ENCODE assay signal across 9 cellular contexts in genomic region chr19:53553159-53553558, GRCh38. TPM values are rescaled to one million over a fixed set of nuclear protein-coding genes. Genes with fewer than 3 reads are reported as not detected.
DNase-seq lines count a peak whose midpoint lies in the region; ATAC-seq and TF ChIP-seq lines count a peak whose summit lies in the region.
"Had no signal": no experiment of that assay in that cellular context is flagged by ENCODE, and none has a peak within 500 bp of the region (broad histone marks: within the 10 kb centered on the region; RNA-seq: fewer than 3 reads in every experiment).

No MANE protein-coding gene starts in this region.

- H3K36me3 ChIP-seq in CD4-positive, CD25-positive, alpha-beta regulatory T cell (ENCODE audit: control insufficient read depth, insufficient read depth, low read length): peaks cover 11% of the 10 kb centered on the region
- H3K36me3 ChIP-seq in GM23338 (ENCODE audit: insufficient read depth): peaks cover 15% of the 10 kb centered on the region; the same call in 1 of the 2 replicates
- no peaks in the 10 kb centered on the region for H3K36me3 ChIP-seq in prostate gland

- H3K27me3 Mint-ChIP-seq in CD4-positive, CD25-positive, alpha-beta regulatory T cell: peaks cover 9% of the 10 kb centered on the region
- peaks cover 8% of the 10 kb centered on the region for H3K27me3 Mint-ChIP-seq in GM23338 (ENCODE audit: insufficient read depth, low read depth, poor library complexity)
- no peaks in the 10 kb centered on the region for H3K27me3 Mint-ChIP-seq in activated naive CD8-positive, alpha-beta T cell treated with anti-CD3 and anti-CD28 coated beads, Interleukin-2, amount 10 ng/mL, durations not matched to agents 7 days and 5 days
- peaks cover 0 to 4% (median 0%) of the 10 kb centered on the region in 3 donors for H3K27me3 Mint-ChIP-seq in naive B cell
- peaks cover 7% of the 10 kb centered on the region for H3K27me3 Mint-ChIP-seq in nephron progenitor cell (ENCODE audit: low read depth, poor library complexity)

- DNase-seq in CD4-positive, CD25-positive, alpha-beta regulatory T cell: peak in 1 of 3 donors; percentile 6
- DNase-seq in GM23338 (ENCODE audit: low spot score) (no peak), naive B cell (peak; percentile 39), prostate gland (ENCODE audit: low spot score) (no peak), nephron progenitor cell (no peak)
- DNase-seq in activated naive CD8-positive, alpha-beta T cell treated with anti-CD3 and anti-CD28 coated beads, Interleukin-2, amount 10 ng/mL, durations not matched to agents 7 days and 5 days: no peak
- DNase-seq: cortex of kidney, occipital lobe had no signal

- no peaks in the 10 kb centered on the region for H3K27me3 ChIP-seq in CD4-positive, CD25-positive, alpha-beta regulatory T cell (ENCODE audit: control insufficient read depth, insufficient read depth, low read length)
- H3K27me3 ChIP-seq in GM23338 (ENCODE audit: insufficient read depth) (no peaks in the 10 kb centered on the region), prostate gland (replicated peaks; ENCODE audit: insufficient read depth) (no peaks in the 10 kb centered on the region)

- H3K9me3 ChIP-seq in CD4-positive, CD25-positive, alpha-beta regulatory T cell (ENCODE audit: control insufficient read depth in 2 of 2, low read length in 2 of 2): peaks cover 0 to 5% of the 10 kb centered on the region in 2 experiments
- H3K9me3 ChIP-seq in prostate gland: no peaks in the 10 kb centered on the region

- peaks cover 9% of the 10 kb centered on the region for H3K4me1 ChIP-seq in CD4-positive, CD25-positive, alpha-beta regulatory T cell (ENCODE audit: control insufficient read depth, insufficient read depth, low read length, poor library complexity, severe bottlenecking)
- H3K4me1 ChIP-seq in GM23338 (ENCODE audit: insufficient read depth) (peaks cover 16% of the 10 kb centered on the region), prostate gland (replicated peaks) (no peaks in the 10 kb centered on the region)

- H3K27ac Mint-ChIP-seq in CD4-positive, CD25-positive, alpha-beta regulatory T cell: peak overlapping the region; percentile 63 to 100 (median 100)
- no peak overlapping the region for H3K27ac Mint-ChIP-seq in GM23338
- peak overlapping the region; percentile 93 for H3K27ac Mint-ChIP-seq in activated naive CD8-positive, alpha-beta T cell treated with anti-CD3 and anti-CD28 coated beads, Interleukin-2, amount 10 ng/mL, durations not matched to agents 7 days and 5 days
- peak overlapping the region; percentile 99 to 100 (median 100) for H3K27ac Mint-ChIP-seq in naive B cell
- no peak overlapping the region for H3K27ac Mint-ChIP-seq in nephron progenitor cell

- peak overlapping the region; percentile 78 for H3K4me2 ChIP-seq in GM23338

- H3K9me3 Mint-ChIP-seq in CD4-positive, CD25-positive, alpha-beta regulatory T cell: peaks cover 0 to 13% (median 2%) of the 10 kb centered on the region in 7 donors
- H3K9me3 Mint-ChIP-seq in GM23338 (no peaks in the 10 kb centered on the region), naive B cell (peaks cover 0 to 6% (median 3%) of the 10 kb centered on the region in 7 donors), nephron progenitor cell (no peaks in the 10 kb centered on the region)
- peaks cover 2% of the 10 kb centered on the region for H3K9me3 Mint-ChIP-seq in activated naive CD8-positive, alpha-beta T cell treated with anti-CD3 and anti-CD28 coated beads, Interleukin-2, amount 10 ng/mL, durations not matched to agents 7 days and 5 days

- no peak for ATAC-seq in CD4-positive, CD25-positive, alpha-beta regulatory T cell (ENCODE audit: low read depth in 2 of 2)
- ATAC-seq in GM23338 (no peak), naive B cell (ENCODE audit: low read depth in 2 of 2) (peak; percentile 1 to 5), GM18867 (IDR thresholded peaks at IDR 0.05; ENCODE audit: unreplicated experiment) (no peak)
- no peak for ATAC-seq in activated naive CD8-positive, alpha-beta T cell treated with anti-CD3 and anti-CD28 coated beads, Interleukin-2, amount 10 ng/mL, durations not matched to agents 7 days and 5 days (ENCODE audit: low read depth)

- H3K9me2 ChIP-seq in GM23338 (ENCODE audit: insufficient read depth): no peaks in the 10 kb centered on the region

- peaks cover 9 to 39% (median 20%) of the 10 kb centered on the region in 4 donors for H3K4me1 Mint-ChIP-seq in CD4-positive, CD25-positive, alpha-beta regulatory T cell
- H3K4me1 Mint-ChIP-seq in GM23338 (peaks cover 19% of the 10 kb centered on the region), naive B cell (peaks cover 11 to 18% (median 15%) of the 10 kb centered on the region in 3 donors), nephron progenitor cell (no peaks in the 10 kb centered on the region)
- H3K4me1 Mint-ChIP-seq in activated naive CD8-positive, alpha-beta T cell treated with anti-CD3 and anti-CD28 coated beads, Interleukin-2, amount 10 ng/mL, durations not matched to agents 7 days and 5 days: peaks cover 3% of the 10 kb centered on the region

- POLR2A ChIA-PET in activated naive CD8-positive, alpha-beta T cell treated with anti-CD3 and anti-CD28 coated beads, Interleukin-2, amount 10 ng/mL, durations not matched to agents 7 days and 5 days (lab: Charles Lee): no interaction called here

- H3K4me3 Mint-ChIP-seq in CD4-positive, CD25-positive, alpha-beta regulatory T cell: peak overlapping the region; percentile 3 to 98 (median 92)
- H3K4me3 Mint-ChIP-seq in GM23338 (peak overlapping the region; percentile 85), naive B cell (peak overlapping the region; percentile 56 to 98 (median 92)), nephron progenitor cell (no peak overlapping the region)
- H3K4me3 Mint-ChIP-seq in activated naive CD8-positive, alpha-beta T cell treated with anti-CD3 and anti-CD28 coated beads, Interleukin-2, amount 10 ng/mL, durations not matched to agents 7 days and 5 days: peak overlapping the region; percentile 90

- H2AFZ ChIP-seq in GM23338: no peak overlapping the region

- peaks cover 23% of the 10 kb centered on the region for H3K36me3 Mint-ChIP-seq in CD4-positive, CD25-positive, alpha-beta regulatory T cell
- H3K36me3 Mint-ChIP-seq in GM23338 (ENCODE audit: low read depth): peaks cover 31% of the 10 kb centered on the region
- peaks cover 23% of the 10 kb centered on the region for H3K36me3 Mint-ChIP-seq in activated naive CD8-positive, alpha-beta T cell treated with anti-CD3 and anti-CD28 coated beads, Interleukin-2, amount 10 ng/mL, durations not matched to agents 7 days and 5 days
- H3K36me3 Mint-ChIP-seq in naive B cell: peaks cover 3 to 8% of the 10 kb centered on the region in 2 donors
- peaks cover 56% of the 10 kb centered on the region for H3K36me3 Mint-ChIP-seq in nephron progenitor cell (ENCODE audit: low read depth)

- H3K27ac ChIP-seq in CD4-positive, CD25-positive, alpha-beta regulatory T cell (ENCODE audit: insufficient read depth, low read length, poor library complexity, severe bottlenecking): peak overlapping the region; percentile 93
- H3K27ac ChIP-seq in GM23338 (ENCODE audit: low read depth) (peak overlapping the region; percentile 78; the same call in 1 of the 2 replicates), prostate gland (no peak overlapping the region)

- no peak for TF ChIP-seq CTCF in GM23338 (conservative IDR thresholded peaks at IDR 0.05; ENCODE audit: low read depth in 2 of 2)
- no peak for TF ChIP-seq CTCF in prostate gland (IDR thresholded peaks at IDR 0.05)
- TF ChIP-seq CTCF in nephron progenitor cell (IDR thresholded peaks at IDR 0.05): no peak

- TF ChIP-seq POLR2A in prostate gland (IDR thresholded peaks at IDR 0.05): no peak

- peaks cover 12% of the 10 kb centered on the region for H3K79me2 ChIP-seq in GM23338 (replicated peaks; ENCODE audit: insufficient read depth)

- 89% methylated on average over 2 of the region's 2 CpGs for WGBS in prostate gland

- peak overlapping the region; percentile 8 for H3K4me3 ChIP-seq in CD4-positive, CD25-positive, alpha-beta regulatory T cell (ENCODE audit: low read depth, low read length)
- H3K4me3 ChIP-seq in GM23338 (peak overlapping the region; percentile 69; the same call in 1 of the 2 replicates), prostate gland (no peak overlapping the region)

- H4K20me1 ChIP-seq in GM23338 (replicated peaks; ENCODE audit: insufficient read depth): no peaks in the 10 kb centered on the region

- intact Hi-C loops in prostate gland (cut with DNase I): no loop called here

- H3F3A ChIP-seq in GM23338 (replicated peaks; ENCODE audit: low read depth): peaks cover 20% of the 10 kb centered on the region

TF ChIP-seq in GM23338, 12 proteins besides CTCF, POLR2A, EP300 and RAD21 (continues in another document):
- TF ChIP-seq JUNB (IDR thresholded peaks at IDR 0.05; ENCODE audit: unreplicated experiment): no peak
- TF ChIP-seq EZH2phosphoT487 (IDR thresholded peaks at IDR 0.05; ENCODE audit: unreplicated experiment): no peak
- TF ChIP-seq EZH2 (IDR thresholded peaks at IDR 0.05; ENCODE audit: low read depth, unreplicated experiment): no peak
- TF ChIP-seq CREB1 (CRISPR knock-in tag; IDR thresholded peaks at IDR 0.05; ENCODE audit: low read depth): no peak
- TF ChIP-seq ZNF331 (CRISPR knock-in tag; IDR thresholded peaks at IDR 0.05; ENCODE audit: low read depth): no peak

RNA-seq across cellular contexts. Expression of gene ZNF331, which starts 15.2 kb away (rescaled TPM):
- 504 TPM for total RNA-seq in CD4-positive, CD25-positive, alpha-beta regulatory T cell
- 10 to 100 TPM; 27.9 to 46.7 (median 38.3) TPM for polyA plus RNA-seq in CD4-positive, CD25-positive, alpha-beta regulatory T cell
- 33.7 and 36.2 TPM in 2 replicates for total RNA-seq in GM23338 (2014; rRNA removed; shearing (Covaris generic))
- 32.7 and 46.5 TPM in 2 replicates for polyA plus RNA-seq in GM23338 (2016; fragmentation: Nextera tagmentation; extraction: Ambion mirVana)
- 10 to 100 TPM; 27.5 to 29.8 TPM for total RNA-seq in activated naive CD8-positive, alpha-beta T cell treated with anti-CD3 and anti-CD28 coated beads, Interleukin-2, amount 10 ng/mL, durations not matched to agents 7 days and 5 days
- polyA plus RNA-seq in naive B cell (ENCODE audit: low read depth in 6 of 6): 100 to 1,000 TPM in 2 of 6 donors, 10 to 100 TPM in 4; 35.2 to 141 (median 72.8) TPM
- total RNA-seq in prostate gland: 10 to 100 TPM; 30.6 to 39.6 TPM

Comparison
In these comparisons a context has a peak if more than half of its experiments do, and no peak if none do; other contexts are left out.
1. ATAC-seq: peak in naive B cell (2 of 2); none in CD4-positive, CD25-positive, alpha-beta regulatory T cell (0 of 2), GM23338 (single experiment), activated naive CD8-positive, alpha-beta T cell treated with anti-CD3 and anti-CD28 coated beads, Interleukin-2, amount 10 ng/mL, durations not matched to agents 7 days and 5 days (single experiment) and GM18867 (single experiment).
2. H3K27ac ChIP-seq: peak in CD4-positive, CD25-positive, alpha-beta regulatory T cell (single experiment) and GM23338 (single experiment); none in prostate gland (0 of 2).
3. H3K4me3 ChIP-seq: peak in CD4-positive, CD25-positive, alpha-beta regulatory T cell (single experiment) and GM23338 (single experiment); none in prostate gland (0 of 2).
4. H3K27ac Mint-ChIP-seq: peak in CD4-positive, CD25-positive, alpha-beta regulatory T cell (3 of 3), activated naive CD8-positive, alpha-beta T cell treated with anti-CD3 and anti-CD28 coated beads, Interleukin-2, amount 10 ng/mL, durations not matched to agents 7 days and 5 days (single experiment) and naive B cell (6 of 6); none in GM23338 (single experiment) and nephron progenitor cell (single experiment).
5. RNA of gene ZNF331, which starts 15.2 kb away (total RNA-seq): 504 TPM in CD4-positive, CD25-positive, alpha-beta regulatory T cell (single experiment); 30.6 to 39.6 TPM in prostate gland, 33.7 to 36.2 TPM in GM23338 and 27.5 to 29.8 TPM in activated naive CD8-positive, alpha-beta T cell treated with anti-CD3 and anti-CD28 coated beads, Interleukin-2, amount 10 ng/mL, durations not matched to agents 7 days and 5 days; every median in the first group is over 10 times any median in the second.